ENCODE assay signal across 14 cellular contexts in genomic region chr11:65547446-65548125, GRCh38. TPM values are rescaled to one million over a fixed set of nuclear protein-coding genes. Genes with fewer than 3 reads are reported as not detected.
A peak's percentile ranks its signal among the peaks of the same experiment; 100 is the strongest.
DNase-seq lines count a peak whose midpoint lies in the region; ATAC-seq, FAIRE-seq and TF ChIP-seq lines count a peak whose summit lies in the region.
"Had no signal": no experiment of that assay in that cellular context is flagged by ENCODE, and none has a peak within 500 bp of the region (broad histone marks: within the 10 kb centered on the region; RNA-seq: fewer than 3 reads in every experiment).

No MANE protein-coding gene starts in this region.

- TF ChIP-seq CTCF in HepG2 (CRISPR knock-in tag; IDR thresholded peaks at IDR 0.05) (no peak), right lobe of liver (IDR thresholded peaks at IDR 0.05) (no peak), suprapubic skin (IDR thresholded peaks at IDR 0.05) (no peak), upper lobe of right lung (IDR thresholded peaks at IDR 0.05) (no peak)

- H3K9me3 Mint-ChIP-seq in stimulated activated naive B cell treated with anti-CD40 and anti-IgM and Interleukin-4, amounts not matched to agents 10 μg/mL and 1 μg/mL and 100 μg/mL, for 72 hours: no peaks in the 10 kb centered on the region

- H2AFZ ChIP-seq in HepG2 (ENCODE audit: low read length): no peak overlapping the region
- H2AFZ ChIP-seq: parathyroid adenoma had no signal

- H3K27me3 Mint-ChIP-seq in T-helper 17 cell: no peaks in the 10 kb centered on the region
- H3K27me3 Mint-ChIP-seq in stimulated activated naive B cell treated with anti-CD40 and anti-IgM and Interleukin-4, amounts not matched to agents 10 μg/mL and 1 μg/mL and 100 μg/mL, for 72 hours: no peaks in the 10 kb centered on the region

- in situ Hi-C loops in HepG2 (cut with HindIII; ENCODE audit: extremely low pct_ligation_motif_present, low pct_unique_long_range_greater_than_20kb): no loop called here

- TF ChIP-seq RAD21 in HepG2 (CRISPR knock-in tag; IDR thresholded peaks at IDR 0.05): no peak

- 96% methylated on average over 33 of the region's 52 CpGs for WGBS in HepG2 (ENCODE audit: low lambda C conversion rate)
- 60% methylated on average over 5 of the region's 52 CpGs for WGBS in right lobe of liver (ENCODE audit: insufficient coverage, low coverage, low lambda C conversion rate, missing lambda C conversion rate)
- 84% methylated on average over 51 of the region's 52 CpGs for WGBS in suprapubic skin

- intact Hi-C loops in HepG2 (cut with micrococcal nuclease; ENCODE audit: unreplicated experiment) (no loop called here), right lobe of liver (cut with DNase I) (no loop called here), upper lobe of right lung (cut with DNase I) (no loop called here)

- H3K27me3 ChIP-seq in HepG2 (ENCODE audit: control insufficient read depth in 1 of 2, insufficient read depth in 2 of 2, low read length in 2 of 2) (no peaks in the 10 kb centered on the region), right lobe of liver (no peaks in the 10 kb centered on the region), suprapubic skin (no peaks in the 10 kb centered on the region), upper lobe of right lung (no peaks in the 10 kb centered on the region)

- H4K20me1 ChIP-seq in HepG2 (ENCODE audit: insufficient read depth, low read length): peaks cover 7% of the 10 kb centered on the region; the same call in 1 of the 2 replicates

- peaks cover 49% of the 10 kb centered on the region for H3K4me1 Mint-ChIP-seq in T-helper 17 cell
- H3K4me1 Mint-ChIP-seq in stimulated activated naive B cell treated with anti-CD40 and anti-IgM and Interleukin-4, amounts not matched to agents 10 μg/mL and 1 μg/mL and 100 μg/mL, for 72 hours: peaks cover 61 to 72% of the 10 kb centered on the region in 2 donors

- no peak for TF ChIP-seq POLR2A in HepG2 (IDR thresholded peaks at IDR 0.05; ENCODE audit: insufficient read depth in 1 of 2, low read depth in 2 of 2, low read length in 2 of 2)
- TF ChIP-seq POLR2A in right lobe of liver (IDR thresholded peaks at IDR 0.05): no peak
- TF ChIP-seq POLR2A in suprapubic skin (IDR thresholded peaks at IDR 0.05): no peak

- peaks cover 8% of the 10 kb centered on the region for H3K36me3 Mint-ChIP-seq in T-helper 17 cell (ENCODE audit: low read depth)
- H3K36me3 Mint-ChIP-seq in stimulated activated naive B cell treated with anti-CD40 and anti-IgM and Interleukin-4, amounts not matched to agents 10 μg/mL and 1 μg/mL and 100 μg/mL, for 72 hours: peaks cover 17 to 20% of the 10 kb centered on the region in 2 donors

- H3K27ac ChIP-seq in HepG2 (ENCODE audit: extremely low read length, insufficient read depth, low read length) (no peak overlapping the region), right lobe of liver (no peak overlapping the region), suprapubic skin (no peak overlapping the region), upper lobe of right lung (no peak overlapping the region)
- H3K27ac ChIP-seq: parathyroid adenoma had no signal

- ATAC-seq in HepG2 (no peak), right lobe of liver (no peak), T-helper 17 cell (no peak), upper lobe of right lung (no peak)
- no peak for ATAC-seq in stimulated activated naive B cell treated with anti-CD40 and anti-IgM and Interleukin-4, amounts not matched to agents 10 μg/mL and 1 μg/mL and 100 μg/mL, for 72 hours (replicated peaks)

- no peak for FAIRE-seq in HepG2 (lab: Jason Lieb, UNC)
- FAIRE-seq: colon had no signal

- H3K36me3 ChIP-seq in HepG2 (replicated peaks in 1 of 2; ENCODE audit: control insufficient read depth in 1 of 2, insufficient read depth in 2 of 2, low read length in 2 of 2): peaks cover 4 to 11% of the 10 kb centered on the region in 2 experiments; a peak in 1 of 5 replicates
- H3K36me3 ChIP-seq in right lobe of liver: no peaks in the 10 kb centered on the region
- H3K36me3 ChIP-seq in suprapubic skin: peaks cover 14% of the 10 kb centered on the region
- H3K36me3 ChIP-seq in upper lobe of right lung: peaks cover 6% of the 10 kb centered on the region

- POLR2A ChIA-PET in HepG2 (lab: Yijun Ruan, JAX): interaction anchor here (1.3 kb wide), 1 partner anchor 23 kb away, joined by 7 read pairs; the partner anchor contains the start of gene ZNRD2

- DNase-seq in HepG2 (ENCODE audit: low spot score) (no peak), right lobe of liver (no peak), T-helper 17 cell (peak in 2 of 3 donors; percentile 41 to 49), suprapubic skin (ENCODE audit: low spot score in 2 of 2) (no peak), upper lobe of right lung (no peak), NCI-H2196 treated with DMSO at 0.1 percent for 48 hours (lab: John Stamatoyannopoulos, UW; ENCODE audit: unreplicated experiment) (no peak)
- peak; percentile 22 for DNase-seq in effector CD4-positive, alpha-beta T cell
- no peak for DNase-seq in stimulated activated naive B cell treated with anti-CD40 and anti-IgM and Interleukin-4, amounts not matched to agents 10 μg/mL and 1 μg/mL and 100 μg/mL, for 72 hours
- DNase-seq: GDM1, NCI-H146, NCI-H526, SIG-M5 had no signal

- CTCF ChIA-PET in HepG2 (lab: Yijun Ruan, JAX; ENCODE audit: low intra/inter-chr PET ratio, low total read pairs): no interaction called here

- H3K4me3 ChIP-seq in HepG2 (replicated peaks in 1 of 3; ENCODE audit: insufficient read depth in 1 of 3, low read depth in 2 of 3, low read length in 3 of 3): no peak overlapping the region
- H3K4me3 ChIP-seq in right lobe of liver: no peak overlapping the region
- no peak overlapping the region for H3K4me3 ChIP-seq in suprapubic skin
- H3K4me3 ChIP-seq in upper lobe of right lung: no peak overlapping the region

- H3K9me3 ChIP-seq in HepG2 (ENCODE audit: low read length): no peaks in the 10 kb centered on the region
- no peaks in the 10 kb centered on the region for H3K9me3 ChIP-seq in right lobe of liver
- no peaks in the 10 kb centered on the region for H3K9me3 ChIP-seq in T-helper 17 cell (ENCODE audit: control insufficient read depth, low read length, poor library complexity, severe bottlenecking)
- H3K9me3 ChIP-seq in suprapubic skin: no peaks in the 10 kb centered on the region
- no peaks in the 10 kb centered on the region for H3K9me3 ChIP-seq in upper lobe of right lung

- BruUV-seq in HepG2 (replicated peaks; lab: Mats Ljungman, UMichigan): no TSS peak

- peak overlapping the region; percentile 83 for H3K27ac Mint-ChIP-seq in T-helper 17 cell
- peak overlapping the region; percentile 32 for H3K27ac Mint-ChIP-seq in stimulated activated naive B cell treated with anti-CD40 and anti-IgM and Interleukin-4, amounts not matched to agents 10 μg/mL and 1 μg/mL and 100 μg/mL, for 72 hours

- peak overlapping the region; percentile 85 for H3K4me3 Mint-ChIP-seq in T-helper 17 cell
- H3K4me3 Mint-ChIP-seq in stimulated activated naive B cell treated with anti-CD40 and anti-IgM and Interleukin-4, amounts not matched to agents 10 μg/mL and 1 μg/mL and 100 μg/mL, for 72 hours: peak overlapping the region; percentile 53 to 62

- H3K4me1 ChIP-seq in HepG2 (ENCODE audit: insufficient read depth, low read length) (peaks cover 38% of the 10 kb centered on the region), right lobe of liver (peaks cover 0 to 29% (median 9%) of the 10 kb centered on the region in 4 donors), suprapubic skin (peaks cover 25% of the 10 kb centered on the region), upper lobe of right lung (peaks cover 8% of the 10 kb centered on the region)
- H3K4me1 ChIP-seq: parathyroid adenoma had no signal

- no peaks in the 10 kb centered on the region for H3K79me2 ChIP-seq in HepG2 (ENCODE audit: insufficient read depth, low read length)

- no peak overlapping the region for H3K9ac ChIP-seq in HepG2 (ENCODE audit: insufficient read depth, low read depth, low read length)
- H3K9ac ChIP-seq: parathyroid adenoma had no signal

- H3K4me2 ChIP-seq in HepG2 (ENCODE audit: low read depth, low read length): no peak overlapping the region

- TF ChIP-seq EP300 in HepG2 (IDR thresholded peaks at IDR 0.05; ENCODE audit: low read depth in 2 of 2, low read length in 2 of 2): no peak
- TF ChIP-seq EP300 in HepG2 (CRISPR knock-in tag; IDR thresholded peaks at IDR 0.05; ENCODE audit: borderline replicate concordance): no peak
- TF ChIP-seq EP300 in suprapubic skin (IDR thresholded peaks at IDR 0.05): no peak

RNA-seq across cellular contexts. Expression of gene LTBP3, which starts 10.6 kb away (rescaled TPM):
- total RNA-seq in HepG2 (2016; rRNA removed; fragmentation: Illumina TruSeq; extraction: Trizol) (4.2 and 12.2 TPM in 2 replicates), right lobe of liver (10 to 100 TPM; 26.6 to 94.1 (median 46.8) TPM), T-helper 17 cell (100 to 1,000 TPM; 123 to 187 TPM), suprapubic skin (10 to 100 TPM; 65.1 to 86.7 (median 71.0) TPM), upper lobe of right lung (128 TPM)
- total RNA-seq in HepG2 (2016; cell fraction: cytosol; rRNA removed; fragmentation: Illumina TruSeq; extraction: Trizol; ENCODE audit: low read depth): 3.8 and 4.6 TPM in 2 replicates
- 3.1 and 14.2 TPM in 2 replicates for total RNA-seq in HepG2 (2016; cell fraction: insoluble cytoplasmic fraction; rRNA removed; fragmentation: Illumina TruSeq; extraction: Trizol)
- total RNA-seq in HepG2 (2016; cell fraction: membrane; rRNA removed; fragmentation: Illumina TruSeq; extraction: Trizol): 6.5 and 7.6 TPM in 2 replicates
- 18.0 and 20.1 TPM in 2 replicates for total RNA-seq in HepG2 (2016; cell fraction: nucleus; rRNA removed; fragmentation: Illumina TruSeq; extraction: Trizol)
- polyA plus RNA-seq in HepG2 (2011; rRNA removed): 60.3 and 68.1 TPM in 2 replicates
- 16.4 and 24.6 TPM in 2 replicates for polyA plus RNA-seq in HepG2 (2011; cell fraction: cytosol; rRNA removed)
- polyA plus RNA-seq in HepG2 (2011; cell fraction: nucleus; rRNA removed): 549 and 694 TPM in 2 replicates
- polyA plus RNA-seq in HepG2 (2012): 41.0 and 45.6 TPM in 2 replicates
- 2.1 and 2.8 TPM in 2 replicates for polyA plus RNA-seq in HepG2 (2016; cell fraction: cytosol; fragmentation: Illumina TruSeq; extraction: Trizol; ENCODE audit: low read depth)
- 7.3 and 9.4 TPM in 2 replicates for polyA plus RNA-seq in HepG2 (2016; cell fraction: insoluble cytoplasmic fraction; fragmentation: Illumina TruSeq; extraction: Trizol; ENCODE audit: low read depth)
- polyA plus RNA-seq in HepG2 (2016; cell fraction: membrane; fragmentation: Illumina TruSeq; extraction: Trizol; ENCODE audit: low read depth): 6.0 and 7.1 TPM in 2 replicates
- polyA plus RNA-seq in HepG2 (2016; cell fraction: nucleus; fragmentation: Illumina TruSeq; extraction: Trizol; ENCODE audit: insufficient read depth, low read depth): 129 and 139 TPM in 2 replicates
- polyA minus RNA-seq in HepG2 (2011; rRNA and poly(A)+ RNA removed; ENCODE audit: low replicate concordance): 12.7 and 25.1 TPM in 2 replicates
- 13.7 and 23.3 TPM in 2 replicates for polyA minus RNA-seq in HepG2 (2011; cell fraction: cytosol; rRNA and poly(A)+ RNA removed)
- 36.4 and 39.8 TPM in 2 replicates for polyA minus RNA-seq in HepG2 (2011; cell fraction: nucleus; rRNA and poly(A)+ RNA removed)

RNA-seq across cellular contexts. Expression of gene ZNRD2, which starts 22.7 kb away (rescaled TPM):
- total RNA-seq in HepG2 (2016; rRNA removed; fragmentation: Illumina TruSeq; extraction: Trizol): 34.0 and 40.0 TPM in 2 replicates
- 15.3 and 19.2 TPM in 2 replicates for total RNA-seq in HepG2 (2016; cell fraction: cytosol; rRNA removed; fragmentation: Illumina TruSeq; extraction: Trizol; ENCODE audit: low read depth)
- total RNA-seq in HepG2 (2016; cell fraction: insoluble cytoplasmic fraction; rRNA removed; fragmentation: Illumina TruSeq; extraction: Trizol): 32.9 and 41.5 TPM in 2 replicates
- total RNA-seq in HepG2 (2016; cell fraction: membrane; rRNA removed; fragmentation: Illumina TruSeq; extraction: Trizol): 16.0 and 17.9 TPM in 2 replicates
- 11.5 and 15.7 TPM in 2 replicates for total RNA-seq in HepG2 (2016; cell fraction: nucleus; rRNA removed; fragmentation: Illumina TruSeq; extraction: Trizol)
- polyA plus RNA-seq in HepG2 (2011; rRNA removed): 29.2 and 31.4 TPM in 2 replicates
- polyA plus RNA-seq in HepG2 (2011; cell fraction: cytosol; rRNA removed): 24.1 and 41.2 TPM in 2 replicates
- polyA plus RNA-seq in HepG2 (2011; cell fraction: nucleus; rRNA removed): 48.9 and 54.8 TPM in 2 replicates
- polyA plus RNA-seq in HepG2 (2012): 25.2 and 28.5 TPM in 2 replicates
- 26.6 and 28.0 TPM in 2 replicates for polyA plus RNA-seq in HepG2 (2016; cell fraction: cytosol; fragmentation: Illumina TruSeq; extraction: Trizol; ENCODE audit: low read depth)
- polyA plus RNA-seq in HepG2 (2016; cell fraction: insoluble cytoplasmic fraction; fragmentation: Illumina TruSeq; extraction: Trizol; ENCODE audit: low read depth): 42.9 and 46.1 TPM in 2 replicates
- 23.7 and 24.4 TPM in 2 replicates for polyA plus RNA-seq in HepG2 (2016; cell fraction: membrane; fragmentation: Illumina TruSeq; extraction: Trizol; ENCODE audit: low read depth)
- 31.1 and 33.2 TPM in 2 replicates for polyA plus RNA-seq in HepG2 (2016; cell fraction: nucleus; fragmentation: Illumina TruSeq; extraction: Trizol; ENCODE audit: insufficient read depth, low read depth)
- polyA minus RNA-seq in HepG2 (2011; rRNA and poly(A)+ RNA removed; ENCODE audit: low replicate concordance): 18.6 and 34.8 TPM in 2 replicates
- polyA minus RNA-seq in HepG2 (2011; cell fraction: cytosol; rRNA and poly(A)+ RNA removed): 8.6 and 11.3 TPM in 2 replicates
- polyA minus RNA-seq in HepG2 (2011; cell fraction: nucleus; rRNA and poly(A)+ RNA removed): 12.0 and 19.5 TPM in 2 replicates
- total RNA-seq in right lobe of liver: 10 to 100 TPM; 11.6 to 43.2 (median 16.5) TPM
- 10 to 100 TPM; 30.3 to 39.0 TPM for total RNA-seq in T-helper 17 cell
- total RNA-seq in suprapubic skin: 10 to 100 TPM; 60.9 to 97.4 (median 77.9) TPM
- 24.0 TPM for total RNA-seq in upper lobe of right lung

RNA-seq across cellular contexts. Expression of gene SCYL1, which starts 22.7 kb away (rescaled TPM):
- 61.7 and 65.9 TPM in 2 replicates for total RNA-seq in HepG2 (2016; rRNA removed; fragmentation: Illumina TruSeq; extraction: Trizol)
- total RNA-seq in HepG2 (2016; cell fraction: cytosol; rRNA removed; fragmentation: Illumina TruSeq; extraction: Trizol; ENCODE audit: low read depth): 25.8 and 30.8 TPM in 2 replicates
- 61.5 and 71.8 TPM in 2 replicates for total RNA-seq in HepG2 (2016; cell fraction: insoluble cytoplasmic fraction; rRNA removed; fragmentation: Illumina TruSeq; extraction: Trizol)
- total RNA-seq in HepG2 (2016; cell fraction: membrane; rRNA removed; fragmentation: Illumina TruSeq; extraction: Trizol): 42.4 and 48.2 TPM in 2 replicates
- 43.2 and 44.5 TPM in 2 replicates for total RNA-seq in HepG2 (2016; cell fraction: nucleus; rRNA removed; fragmentation: Illumina TruSeq; extraction: Trizol)
- polyA plus RNA-seq in HepG2 (2011; rRNA removed): 103 and 122 TPM in 2 replicates
- 86.0 and 134 TPM in 2 replicates for polyA plus RNA-seq in HepG2 (2011; cell fraction: cytosol; rRNA removed)
- polyA plus RNA-seq in HepG2 (2011; cell fraction: nucleus; rRNA removed): 217 and 274 TPM in 2 replicates
- 38.8 and 49.2 TPM in 2 replicates for polyA plus RNA-seq in HepG2 (2012)
- 18.7 and 21.2 TPM in 2 replicates for polyA plus RNA-seq in HepG2 (2016; cell fraction: cytosol; fragmentation: Illumina TruSeq; extraction: Trizol; ENCODE audit: low read depth)
- polyA plus RNA-seq in HepG2 (2016; cell fraction: insoluble cytoplasmic fraction; fragmentation: Illumina TruSeq; extraction: Trizol; ENCODE audit: low read depth): 66.5 and 66.9 TPM in 2 replicates
- polyA plus RNA-seq in HepG2 (2016; cell fraction: membrane; fragmentation: Illumina TruSeq; extraction: Trizol; ENCODE audit: low read depth): 31.2 and 33.8 TPM in 2 replicates
- 90.8 and 91.5 TPM in 2 replicates for polyA plus RNA-seq in HepG2 (2016; cell fraction: nucleus; fragmentation: Illumina TruSeq; extraction: Trizol; ENCODE audit: insufficient read depth, low read depth)
- polyA minus RNA-seq in HepG2 (2011; rRNA and poly(A)+ RNA removed; ENCODE audit: low replicate concordance): 110 and 139 TPM in 2 replicates
- 43.9 and 59.3 TPM in 2 replicates for polyA minus RNA-seq in HepG2 (2011; cell fraction: cytosol; rRNA and poly(A)+ RNA removed)
- polyA minus RNA-seq in HepG2 (2011; cell fraction: nucleus; rRNA and poly(A)+ RNA removed): 34.2 and 36.4 TPM in 2 replicates
- total RNA-seq in right lobe of liver: 10 to 100 TPM; 51.3 to 82.3 (median 57.0) TPM
- total RNA-seq in T-helper 17 cell: 10 to 100 TPM; 56.6 to 61.7 TPM
- 10 to 100 TPM; 63.2 to 83.6 (median 78.4) TPM for total RNA-seq in suprapubic skin
- total RNA-seq in upper lobe of right lung: 74.4 TPM

RNA-seq across cellular contexts. Expression of gene FAM89B, which starts 24.8 kb away (rescaled TPM):
- total RNA-seq in HepG2 (2016; rRNA removed; fragmentation: Illumina TruSeq; extraction: Trizol): 3.6 and 5.7 TPM in 2 replicates
- 7.8 and 8.7 TPM in 2 replicates for total RNA-seq in HepG2 (2016; cell fraction: cytosol; rRNA removed; fragmentation: Illumina TruSeq; extraction: Trizol; ENCODE audit: low read depth)
- 4.0 and 5.2 TPM in 2 replicates for total RNA-seq in HepG2 (2016; cell fraction: insoluble cytoplasmic fraction; rRNA removed; fragmentation: Illumina TruSeq; extraction: Trizol)
- 8.0 and 9.6 TPM in 2 replicates for total RNA-seq in HepG2 (2016; cell fraction: membrane; rRNA removed; fragmentation: Illumina TruSeq; extraction: Trizol)
- 2.9 and 4.0 TPM in 2 replicates for total RNA-seq in HepG2 (2016; cell fraction: nucleus; rRNA removed; fragmentation: Illumina TruSeq; extraction: Trizol)
- polyA plus RNA-seq in HepG2 (2011; rRNA removed): 8.0 and 11.5 TPM in 2 replicates
- 5.8 and 9.6 TPM in 2 replicates for polyA plus RNA-seq in HepG2 (2011; cell fraction: cytosol; rRNA removed)
- 29.0 and 34.8 TPM in 2 replicates for polyA plus RNA-seq in HepG2 (2011; cell fraction: nucleus; rRNA removed)
- polyA plus RNA-seq in HepG2 (2012): 3.6 and 5.3 TPM in 2 replicates
- polyA plus RNA-seq in HepG2 (2016; cell fraction: cytosol; fragmentation: Illumina TruSeq; extraction: Trizol; ENCODE audit: low read depth): 19.5 and 20.4 TPM in 2 replicates
- 7.9 and 9.1 TPM in 2 replicates for polyA plus RNA-seq in HepG2 (2016; cell fraction: insoluble cytoplasmic fraction; fragmentation: Illumina TruSeq; extraction: Trizol; ENCODE audit: low read depth)
- polyA plus RNA-seq in HepG2 (2016; cell fraction: membrane; fragmentation: Illumina TruSeq; extraction: Trizol; ENCODE audit: low read depth): 15.3 and 15.7 TPM in 2 replicates
- polyA plus RNA-seq in HepG2 (2016; cell fraction: nucleus; fragmentation: Illumina TruSeq; extraction: Trizol; ENCODE audit: insufficient read depth, low read depth): 11.6 and 13.0 TPM in 2 replicates
- 11.8 and 23.8 TPM in 2 replicates for polyA minus RNA-seq in HepG2 (2011; rRNA and poly(A)+ RNA removed; ENCODE audit: low replicate concordance)
- 1.9 and 4.2 TPM in 2 replicates for polyA minus RNA-seq in HepG2 (2011; cell fraction: cytosol; rRNA and poly(A)+ RNA removed)
- polyA minus RNA-seq in HepG2 (2011; cell fraction: nucleus; rRNA and poly(A)+ RNA removed): 4.5 and 5.1 TPM in 2 replicates
- 10 to 100 TPM; 12.8 to 20.6 (median 14.6) TPM for total RNA-seq in right lobe of liver
- 10 to 100 TPM; 41.2 to 44.4 TPM for total RNA-seq in T-helper 17 cell
- total RNA-seq in suprapubic skin: 100 to 1,000 TPM in 1 of 4 donors, 10 to 100 TPM in 3; 45.2 to 103 (median 72.0) TPM
- 44.1 TPM for total RNA-seq in upper lobe of right lung

RNA-seq across cellular contexts. Expression of gene EHBP1L1, which starts 28.3 kb away (rescaled TPM):
- total RNA-seq in HepG2 (2016; rRNA removed; fragmentation: Illumina TruSeq; extraction: Trizol) (5.4 and 10.6 TPM in 2 replicates), right lobe of liver (10 to 100 TPM; 10.0 to 29.9 (median 13.7) TPM), T-helper 17 cell (100 to 1,000 TPM; 123 to 152 TPM), suprapubic skin (100 to 1,000 TPM in 1 of 4 donors, 10 to 100 TPM in 3; 40.3 to 150 (median 56.2) TPM), upper lobe of right lung (88.3 TPM)
- total RNA-seq in HepG2 (2016; cell fraction: cytosol; rRNA removed; fragmentation: Illumina TruSeq; extraction: Trizol; ENCODE audit: low read depth): 2.5 and 2.6 TPM in 2 replicates
- 3.9 and 9.7 TPM in 2 replicates for total RNA-seq in HepG2 (2016; cell fraction: insoluble cytoplasmic fraction; rRNA removed; fragmentation: Illumina TruSeq; extraction: Trizol)
- total RNA-seq in HepG2 (2016; cell fraction: membrane; rRNA removed; fragmentation: Illumina TruSeq; extraction: Trizol): 3.4 TPM in 2 replicates
- 7.8 and 8.4 TPM in 2 replicates for total RNA-seq in HepG2 (2016; cell fraction: nucleus; rRNA removed; fragmentation: Illumina TruSeq; extraction: Trizol)
- 8.3 and 14.4 TPM in 2 replicates for polyA plus RNA-seq in HepG2 (2011; rRNA removed)
- polyA plus RNA-seq in HepG2 (2011; cell fraction: cytosol; rRNA removed): 7.1 and 10.0 TPM in 2 replicates
- polyA plus RNA-seq in HepG2 (2011; cell fraction: nucleus; rRNA removed): 74.9 and 85.5 TPM in 2 replicates
- polyA plus RNA-seq in HepG2 (2012): 9.8 and 10.7 TPM in 2 replicates
- polyA plus RNA-seq in HepG2 (2016; cell fraction: cytosol; fragmentation: Illumina TruSeq; extraction: Trizol; ENCODE audit: low read depth): 0.58 and 0.94 TPM in 2 replicates
- polyA plus RNA-seq in HepG2 (2016; cell fraction: insoluble cytoplasmic fraction; fragmentation: Illumina TruSeq; extraction: Trizol; ENCODE audit: low read depth): 4.6 and 5.1 TPM in 2 replicates
- polyA plus RNA-seq in HepG2 (2016; cell fraction: membrane; fragmentation: Illumina TruSeq; extraction: Trizol; ENCODE audit: low read depth): 0.79 and 1.3 TPM in 2 replicates
- 27.0 and 30.2 TPM in 2 replicates for polyA plus RNA-seq in HepG2 (2016; cell fraction: nucleus; fragmentation: Illumina TruSeq; extraction: Trizol; ENCODE audit: insufficient read depth, low read depth)
- 23.3 and 45.1 TPM in 2 replicates for polyA minus RNA-seq in HepG2 (2011; rRNA and poly(A)+ RNA removed; ENCODE audit: low replicate concordance)
- polyA minus RNA-seq in HepG2 (2011; cell fraction: cytosol; rRNA and poly(A)+ RNA removed): 7.6 and 13.2 TPM in 2 replicates
- polyA minus RNA-seq in HepG2 (2011; cell fraction: nucleus; rRNA and poly(A)+ RNA removed): 6.4 and 11.8 TPM in 2 replicates

Comparison
In these comparisons a context has a peak if more than half of its experiments do, and no peak if none do; other contexts are left out.
1. DNase-seq: peak in T-helper 17 cell (2 of 3) and effector CD4-positive, alpha-beta T cell (single experiment); none in HepG2 (single experiment), right lobe of liver (0 of 3), stimulated activated naive B cell treated with anti-CD40 and anti-IgM and Interleukin-4, amounts not matched to agents 10 μg/mL and 1 μg/mL and 100 μg/mL, for 72 hours (single experiment), suprapubic skin (0 of 2), upper lobe of right lung (single experiment) and NCI-H2196 treated with DMSO at 0.1 percent for 48 hours (single experiment).